ENCODE assay signal across 1 cellular context in genomic region chr22:18048041-18048440, GRCh38.
TF ChIP-seq lines count a peak whose summit lies in the region.

No MANE protein-coding gene starts in this region.

TF ChIP-seq in K562, 482 proteins besides CTCF, POLR2A, EP300 and RAD21 (continued from another document):
- TF ChIP-seq ZNF280A (IDR thresholded peaks at IDR 0.05; ENCODE audit: low read depth, partially characterized antibody) (no peak), KLF13 (tag; IDR thresholded peaks at IDR 0.05; ENCODE audit: borderline replicate concordance, low read depth) (no peak), ZNF717 (CRISPR knock-in tag; IDR thresholded peaks at IDR 0.05) (no peak), MEIS2 (IDR thresholded peaks at IDR 0.05; ENCODE audit: partially characterized antibody) (no peak), FOXM1 (IDR thresholded peaks at IDR 0.05; ENCODE audit: low read depth) (no peak), FOXM1 (CRISPR knock-in tag; IDR thresholded peaks at IDR 0.05; ENCODE audit: low read depth) (no peak), CBX2 (IDR thresholded peaks at IDR 0.05; ENCODE audit: insufficient read depth, low read length, poor library complexity, severe bottlenecking) (no peak), FOXP4 (CRISPR knock-in tag; IDR thresholded peaks at IDR 0.05; ENCODE audit: borderline replicate concordance) (no peak), OTX1 (CRISPR knock-in tag; IDR thresholded peaks at IDR 0.05) (no peak), HBP1 (CRISPR knock-in tag; IDR thresholded peaks at IDR 0.05) (no peak), CHD2 (IDR thresholded peaks at IDR 0.05; ENCODE audit: low read depth, low read length) (no peak)
